1 cellular context compared by ENCODE assay signal in the genomic region with DNA sequence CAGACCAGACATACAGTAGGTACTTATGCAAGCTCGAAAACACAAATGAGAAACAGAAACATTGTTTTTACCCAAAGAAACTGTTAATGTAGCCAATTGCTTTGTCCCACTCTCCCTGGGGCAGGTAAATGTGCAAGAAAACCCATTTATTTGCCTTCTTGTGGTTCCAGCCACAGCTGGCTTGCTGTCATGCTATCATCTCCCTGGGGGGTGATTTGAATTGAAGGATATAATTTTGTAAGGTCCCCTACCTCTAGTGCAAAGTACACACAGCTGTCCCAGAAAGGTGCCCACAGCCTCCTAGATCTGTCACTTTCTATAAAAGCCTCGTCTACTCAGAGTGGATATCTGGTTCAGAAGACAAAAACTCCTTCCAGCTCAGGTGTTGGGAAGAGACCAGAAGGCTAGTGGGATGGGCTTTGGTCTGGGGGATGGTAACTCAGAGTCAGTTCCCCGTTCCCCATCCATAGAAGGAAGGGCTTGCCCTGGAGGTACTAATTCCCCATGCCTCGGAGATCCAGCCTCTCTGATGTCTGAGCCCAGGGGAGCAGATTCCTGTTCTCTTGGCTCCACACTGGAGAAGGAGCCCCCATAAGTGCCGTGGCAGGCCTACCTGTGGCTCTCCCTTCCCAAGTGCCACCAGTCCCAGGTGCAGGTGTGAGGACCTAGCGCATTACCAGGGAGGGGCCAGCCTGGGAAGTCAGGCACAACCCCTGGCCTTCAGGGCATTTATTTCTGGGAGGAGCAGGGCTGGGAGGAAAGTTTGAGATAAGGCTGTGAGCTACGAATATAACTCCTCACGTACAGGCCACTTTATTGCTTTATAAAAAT.
TF ChIP-seq lines count a peak whose summit lies in the region.

No MANE protein-coding gene starts in this region.

TF ChIP-seq in GM12878, 131 proteins besides CTCF, POLR2A, EP300 and RAD21:
- TF ChIP-seq MEF2B (IDR thresholded peaks at IDR 0.05; ENCODE audit: partially characterized antibody, poor library complexity, severe bottlenecking), result peak; percentile 43
- TF ChIP-seq, protein P1, sequence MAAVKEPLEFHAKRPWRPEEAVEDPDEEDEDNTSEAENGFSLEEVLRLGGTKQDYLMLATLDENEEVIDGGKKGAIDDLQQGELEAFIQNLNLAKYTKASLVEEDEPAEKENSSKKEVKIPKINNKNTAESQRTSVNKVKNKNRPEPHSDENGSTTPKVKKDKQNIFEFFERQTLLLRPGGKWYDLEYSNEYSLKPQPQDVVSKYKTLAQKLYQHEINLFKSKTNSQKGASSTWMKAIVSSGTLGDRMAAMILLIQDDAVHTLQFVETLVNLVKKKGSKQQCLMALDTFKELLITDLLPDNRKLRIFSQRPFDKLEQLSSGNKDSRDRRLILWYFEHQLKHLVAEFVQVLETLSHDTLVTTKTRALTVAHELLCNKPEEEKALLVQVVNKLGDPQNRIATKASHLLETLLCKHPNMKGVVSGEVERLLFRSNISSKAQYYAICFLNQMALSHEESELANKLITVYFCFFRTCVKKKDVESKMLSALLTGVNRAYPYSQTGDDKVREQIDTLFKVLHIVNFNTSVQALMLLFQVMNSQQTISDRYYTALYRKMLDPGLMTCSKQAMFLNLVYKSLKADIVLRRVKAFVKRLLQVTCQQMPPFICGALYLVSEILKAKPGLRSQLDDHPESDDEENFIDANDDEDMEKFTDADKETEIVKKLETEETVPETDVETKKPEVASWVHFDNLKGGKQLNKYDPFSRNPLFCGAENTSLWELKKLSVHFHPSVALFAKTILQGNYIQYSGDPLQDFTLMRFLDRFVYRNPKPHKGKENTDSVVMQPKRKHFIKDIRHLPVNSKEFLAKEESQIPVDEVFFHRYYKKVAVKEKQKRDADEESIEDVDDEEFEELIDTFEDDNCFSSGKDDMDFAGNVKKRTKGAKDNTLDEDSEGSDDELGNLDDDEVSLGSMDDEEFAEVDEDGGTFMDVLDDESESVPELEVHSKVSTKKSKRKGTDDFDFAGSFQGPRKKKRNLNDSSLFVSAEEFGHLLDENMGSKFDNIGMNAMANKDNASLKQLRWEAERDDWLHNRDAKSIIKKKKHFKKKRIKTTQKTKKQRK (IDR thresholded peaks at IDR 0.05; ENCODE audit: low read depth, low read length), result no peak
